In genomic region chr22:36365020-36365411, GRCh38 we compare ENCODE assay signal across 7 cellular contexts. TPM values are rescaled to one million over a fixed set of nuclear protein-coding genes. Genes with fewer than 3 reads are reported as not detected.
DNase-seq lines count a peak whose midpoint lies in the region; ATAC-seq and TF ChIP-seq lines count a peak whose summit lies in the region.

No MANE protein-coding gene starts in this region.

- peak overlapping the region; percentile 84 for H3K4me3 Mint-ChIP-seq in activated naive CD8-positive, alpha-beta T cell
- H3K4me3 Mint-ChIP-seq in immature natural killer cell, result peak overlapping the region; percentile 15 to 82 (median 58)

- peaks cover 96% of the 10 kb centered on the region for H3K4me1 Mint-ChIP-seq in activated naive CD8-positive, alpha-beta T cell (ENCODE audit: low read depth)
- peaks cover 97% of the 10 kb centered on the region in 2 donors for H3K4me1 Mint-ChIP-seq in immature natural killer cell

- H3K9me2 ChIP-seq in GM23248 (ENCODE audit: insufficient read depth), result no peaks in the 10 kb centered on the region

- peaks cover 5% of the 10 kb centered on the region for H3K36me3 Mint-ChIP-seq in activated naive CD8-positive, alpha-beta T cell
- H3K36me3 Mint-ChIP-seq in immature natural killer cell, result no peaks in the 10 kb centered on the region

- peak overlapping the region; percentile 96 for H3K27ac Mint-ChIP-seq in activated naive CD8-positive, alpha-beta T cell
- H3K27ac Mint-ChIP-seq in immature natural killer cell, result peak overlapping the region; percentile 81 to 98 (median 95)

- peaks cover 93% of the 10 kb centered on the region for H3K4me1 ChIP-seq in GM23248 (ENCODE audit: insufficient read depth)

- H3K9ac ChIP-seq in GM23248, result peak overlapping the region; percentile 47

- H3K4me2 ChIP-seq in GM23248 (ENCODE audit: unreplicated experiment), result peak overlapping the region; percentile 53

- peaks cover 22% of the 10 kb centered on the region for H4K20me1 ChIP-seq in GM23248 (ENCODE audit: insufficient read depth)

- H3K36me3 ChIP-seq in GM23248 (ENCODE audit: low read depth), result no peaks in the 10 kb centered on the region
- H3K36me3 ChIP-seq in H7 (replicated peaks; ENCODE audit: control insufficient read depth, insufficient read depth, low read length), result 0 out of 2 replicates have a peak, but pooled peaks cover 2% of the 10 kb centered on the region

- H3K79me2 ChIP-seq in GM23248 (ENCODE audit: insufficient read depth), result peaks cover 100% of the 10 kb centered on the region

- no peak overlapping the region for H2AFZ ChIP-seq in GM23248

- peak; percentile 14 for ATAC-seq in SK-N-SH treated with all-trans-retinoic acid at 6 μM for 48 hours

- no peaks in the 10 kb centered on the region for H3K9me3 ChIP-seq in GM23248 (ENCODE audit: low read depth)

- no peaks in the 10 kb centered on the region for H3K9me3 Mint-ChIP-seq in activated naive CD8-positive, alpha-beta T cell (ENCODE audit: low read depth)
- H3K9me3 Mint-ChIP-seq in immature natural killer cell, result no peaks in the 10 kb centered on the region

- no peaks in the 10 kb centered on the region for H3K27me3 Mint-ChIP-seq in activated naive CD8-positive, alpha-beta T cell
- peaks cover 7 to 12% (median 9%) of the 10 kb centered on the region in 3 donors for H3K27me3 Mint-ChIP-seq in immature natural killer cell (ENCODE audit: low read depth in 3 of 3)

- in situ Hi-C loops in GM23248 (cut with MboI), result no loop called here

- DNase-seq in GM23248, result peak; percentile 97
- peak; percentile 77 to 85 (median 79) for DNase-seq in immature natural killer cell
- peak; percentile 76 to 87 for DNase-seq in stimulated activated CD4-positive, alpha-beta T cell treated with anti-CD3 and anti-CD28 coated beads, Interleukin-1b, Interleukin-23, amount 100 ng/mL, for 4 hours (ENCODE audit: low read depth in 2 of 2)
- DNase-seq in GF-D8 (lab: John Stamatoyannopoulos, UW), result no peak
- no peak for DNase-seq in H7

- 1 to 3% methylated on average over 9 of the region's 9 CpGs for WGBS in GM23248 (ENCODE audit: low coverage in 1 of 2, low lambda C conversion rate in 2 of 2, missing lambda C conversion rate in 2 of 2), 2 experiments

- H3K4me3 ChIP-seq in GM23248 (no peak overlapping the region), H7 (ENCODE audit: insufficient read depth, low read depth, low read length) (no peak overlapping the region)

- H3F3A ChIP-seq in GM23248 (ENCODE audit: insufficient read depth), result peaks cover 77% of the 10 kb centered on the region

- H3K27me3 ChIP-seq in GM23248 (replicated peaks; ENCODE audit: insufficient read depth) (no peaks in the 10 kb centered on the region), H7 (ENCODE audit: control insufficient read depth, insufficient read depth, low read length) (no peaks in the 10 kb centered on the region)

- peak overlapping the region; percentile 80 for H3K27ac ChIP-seq in GM23248

TF ChIP-seq in SK-N-SH treated with all-trans-retinoic acid at 6 μM for 48 hours, 23 proteins besides CTCF, POLR2A, EP300 and RAD21:
- TF ChIP-seq TOX (CRISPR knock-in tag; IDR thresholded peaks at IDR 0.05; ENCODE audit: borderline replicate concordance), result 0 out of 2 replicates have a peak, but pooled peaks have one; percentile 29
- no peak for TF ChIP-seq GLIS3 (CRISPR knock-in tag; IDR thresholded peaks at IDR 0.05)

RNA-seq across cellular contexts. Expression of gene MYH9, which starts 22.8 kb away (rescaled TPM):
- total RNA-seq in GM23248 (2014; rRNA removed; shearing (Covaris generic)), result 420 and 453 TPM in 2 replicates
- polyA plus RNA-seq in GM23248 (2016; fragmentation: Nextera tagmentation; extraction: Ambion mirVana) (282 and 287 TPM in 2 replicates), immature natural killer cell (100 to 1,000 TPM in 1 of 3 donors, 10 to 100 TPM in 1, 1 to 10 TPM in 1; 8.7 to 355 (median 40.2) TPM)
- 117 and 149 TPM in 2 replicates for total RNA-seq in H7 (2014; rRNA removed; shearing (Covaris generic))

Comparison
In these comparisons a context has a peak if more than half of its experiments do, and no peak if none do; other contexts are left out.
1. DNase-seq: peak in GM23248 (single experiment), immature natural killer cell (3 of 3) and stimulated activated CD4-positive, alpha-beta T cell treated with anti-CD3 and anti-CD28 coated beads, Interleukin-1b, Interleukin-23, amount 100 ng/mL, for 4 hours (2 of 2); none in GF-D8 (single experiment) and H7 (single experiment).